Comparison of ENCODE assay signal across 26 cellular contexts in genomic region chr9:120242397-120242796, GRCh38.
"Had no signal": no experiment of that assay in that cellular context is flagged by ENCODE, and none has a peak within 500 bp of the region (broad histone marks: within the 10 kb centered on the region; RNA-seq: fewer than 3 reads in every experiment).

No MANE protein-coding gene starts in this region.

- H3K27ac Mint-ChIP-seq: activated naive CD8-positive, alpha-beta T cell treated with anti-CD3 and anti-CD28 coated beads for 36 hours; effector memory CD8-positive, alpha-beta T cell; nephron progenitor cell; stimulated activated effector memory CD8-positive, alpha-beta T cell treated with anti-CD3 and anti-CD28 coated beads, Interleukin-12 subunit alpha, Interleukin-12 subunit beta, amount 100 ng/mL, for 72 hours; stimulated activated naive CD8-positive, alpha-beta T cell treated with anti-CD3 and anti-CD28 coated beads, Interleukin-15, Interleukin-2, amounts not matched to agents 100 ng/mL and 50 ng/mL, for 24 hours; T-helper 2 cell treated with Interferon-gamma antibody and Interleukin-4, amounts not matched to agents 5 μg/mL and 100 μg/mL, for 36 hours had no signal

- H3K4me1 Mint-ChIP-seq: activated naive CD8-positive, alpha-beta T cell treated with anti-CD3 and anti-CD28 coated beads for 36 hours; stimulated activated effector memory CD8-positive, alpha-beta T cell treated with anti-CD3 and anti-CD28 coated beads, Interleukin-12 subunit alpha, Interleukin-12 subunit beta, amount 100 ng/mL, for 72 hours had no signal

- H3K36me3 Mint-ChIP-seq: activated naive CD8-positive, alpha-beta T cell treated with anti-CD3 and anti-CD28 coated beads for 36 hours; stimulated activated effector memory CD8-positive, alpha-beta T cell treated with anti-CD3 and anti-CD28 coated beads, Interleukin-12 subunit alpha, Interleukin-12 subunit beta, amount 100 ng/mL, for 72 hours had no signal

- H3K4me3 Mint-ChIP-seq: activated naive CD8-positive, alpha-beta T cell treated with anti-CD3 and anti-CD28 coated beads for 36 hours; effector memory CD8-positive, alpha-beta T cell; nephron progenitor cell; stimulated activated effector memory CD8-positive, alpha-beta T cell treated with anti-CD3 and anti-CD28 coated beads, Interleukin-12 subunit alpha, Interleukin-12 subunit beta, amount 100 ng/mL, for 72 hours; stimulated activated naive CD8-positive, alpha-beta T cell treated with anti-CD3 and anti-CD28 coated beads, Interleukin-15, Interleukin-2, amounts not matched to agents 100 ng/mL and 50 ng/mL, for 24 hours; T-helper 2 cell treated with Interferon-gamma antibody and Interleukin-4, amounts not matched to agents 5 μg/mL and 100 μg/mL, for 36 hours had no signal

- DNase-seq: activated CD4-positive, alpha-beta T cell treated with anti-CD3 and anti-CD28 coated beads for 4 hours; activated CD4-positive, alpha-beta T cell treated with anti-CD3 and anti-CD28 coated beads, Interleukin-2, amount 50 U/mL, for 4 hours; activated effector memory CD4-positive, alpha-beta T cell treated with Interleukin-2 at 50 U/mL for 16 hours; activated naive CD4-positive, alpha-beta T cell treated with Interleukin-2 at 50 U/mL for 16 hours; activated naive CD8-positive, alpha-beta T cell treated with anti-CD3 and anti-CD28 coated beads for 36 hours; activated T-cell treated with anti-CD3 and anti-CD28 coated beads for 4 hours; adrenal gland; aorta; body of pancreas; cortex of kidney; effector memory CD8-positive, alpha-beta T cell; erythroblast; head of caudate nucleus; hippocampal formation; left cardiac atrium; left ventricle myocardium superior; mucosa of descending colon; nephron progenitor cell; ovary; sigmoid colon; small intestine; stimulated activated CD4-positive, alpha-beta T cell treated with anti-CD3 and anti-CD28 coated beads, Interleukin-4, amount 100 ng/mL, for 24 hours; trophoblast cell had no signal

- H3K9me3 Mint-ChIP-seq: nephron progenitor cell; stimulated activated naive CD8-positive, alpha-beta T cell treated with anti-CD3 and anti-CD28 coated beads, Interleukin-15, Interleukin-2, amounts not matched to agents 100 ng/mL and 50 ng/mL, for 24 hours; T-helper 2 cell treated with Interferon-gamma antibody and Interleukin-4, amounts not matched to agents 5 μg/mL and 100 μg/mL, for 36 hours had no signal
